23 cellular contexts compared by ENCODE assay signal in the genomic region with DNA sequence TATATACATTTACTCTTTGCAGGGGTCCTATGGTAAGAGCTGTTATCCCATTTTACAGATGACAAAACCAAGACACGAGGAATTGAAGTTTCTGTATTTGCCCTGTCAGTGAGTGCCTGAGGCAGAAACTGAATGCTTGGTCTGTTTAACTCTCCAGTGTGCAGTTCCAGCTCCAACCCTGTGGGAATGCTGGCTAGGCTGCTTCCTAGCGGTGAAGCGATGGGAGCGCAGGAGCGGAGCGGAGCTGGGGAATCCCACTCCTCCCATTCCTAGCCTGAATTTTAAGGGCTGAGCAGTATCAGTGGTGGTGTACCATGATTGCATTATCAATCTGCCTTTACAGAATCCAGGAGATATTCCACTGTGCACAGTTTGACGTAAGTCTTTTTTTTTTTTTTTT.
DNase-seq lines count a peak whose midpoint lies in the region; ATAC-seq and TF ChIP-seq lines count a peak whose summit lies in the region.
"Had no signal": no experiment of that assay in that cellular context is flagged by ENCODE, and none has a peak within 500 bp of the region (broad histone marks: within the 10 kb centered on the region; RNA-seq: fewer than 3 reads in every experiment).

No MANE protein-coding gene starts in this region.

- no CpG with 5 or more reads among the region's 7 CpGs for WGBS in H9 (ENCODE audit: extremely low coverage, insufficient read length, low lambda C conversion rate)
- 86 to 89% methylated on average over 6 to 7 of the region's 7 CpGs for WGBS in endodermal cell (ENCODE audit: insufficient coverage in 1 of 2, insufficient read length in 1 of 2), 2 experiments

- H4K91ac ChIP-seq in H9 (ENCODE audit: insufficient read length, low read depth, low read length): no peak overlapping the region

- no peaks in the 10 kb centered on the region for H3K23me2 ChIP-seq in H9 (ENCODE audit: insufficient read length, low read depth, low read length, poor library complexity, severe bottlenecking)

- H3K27ac ChIP-seq in H9 (ENCODE audit: insufficient read length, low read depth, low read length): no peak overlapping the region
- H3K27ac ChIP-seq in endodermal cell (ENCODE audit: low read depth, low read length): no peak overlapping the region
- H3K27ac ChIP-seq: HL-60, RWPE1 had no signal

- H2BK20ac ChIP-seq in H9 (ENCODE audit: low read depth, low read length, poor library complexity, severe bottlenecking): no peak overlapping the region

- no peak overlapping the region for H2BK5ac ChIP-seq in H9 (ENCODE audit: insufficient read length, low read length)

- H3K14ac ChIP-seq in H9 (ENCODE audit: insufficient read depth, low read length): no peak overlapping the region

- no peak overlapping the region for H3K4ac ChIP-seq in H9 (ENCODE audit: low read depth, low read length)

- H3K9me3 Mint-ChIP-seq in H9: no peaks in the 10 kb centered on the region
- no peaks in the 10 kb centered on the region for H3K9me3 Mint-ChIP-seq in endodermal cell
- H3K9me3 Mint-ChIP-seq in nephron progenitor cell: no peaks in the 10 kb centered on the region

- H3K4me3 Mint-ChIP-seq in H9 (no peak overlapping the region), endodermal cell (no peak overlapping the region), nephron progenitor cell (no peak overlapping the region)
- H3K4me3 Mint-ChIP-seq: CD14-positive monocyte, IgD-negative memory B cell had no signal

- H2BK120ac ChIP-seq in H9 (ENCODE audit: low read depth, low read length, poor library complexity, severe bottlenecking): no peak overlapping the region

- peak; percentile 71 for DNase-seq in ELF-1 (ENCODE audit: low read depth, low spot score)
- DNase-seq in H9: peak; percentile 69
- DNase-seq in endodermal cell: peak; percentile 76
- peak; percentile 14 for DNase-seq in nephron progenitor cell
- DNase-seq in activated CD4-positive, CD25-positive, alpha-beta regulatory T cell treated with anti-CD3 and anti-CD28 coated beads, Interleukin-2, amount 50 U/mL, for 72 hours: no peak
- no peak for DNase-seq in pons (ENCODE audit: low spot score)
- DNase-seq in H4 (ENCODE audit: low spot score): no peak
- DNase-seq: DND-41, GF-D8, Kasumi-1, MG63, NCI-H1092 treated with DMSO at 0.1 percent for 48 hours, NCI-H1694, NCI-H2081 treated with DMSO at 0.1 percent for 48 hours, NCI-H774, PC-3, SIG-M5, T-helper 1 cell had no signal

- H3K79me1 ChIP-seq in H9 (ENCODE audit: insufficient read depth, low read depth, low read length, poor library complexity, severe bottlenecking): no peaks in the 10 kb centered on the region

- H3K27me3 Mint-ChIP-seq in H9 (ENCODE audit: low read depth) (no peaks in the 10 kb centered on the region), endodermal cell (ENCODE audit: insufficient read depth) (no peaks in the 10 kb centered on the region), nephron progenitor cell (ENCODE audit: low read depth, poor library complexity) (no peaks in the 10 kb centered on the region)

- H3T11ph ChIP-seq in H9 (ENCODE audit: low read length): no peak overlapping the region

- H3K27ac Mint-ChIP-seq in H9 (peak overlapping the region in 1 of 3 experiments; percentile 29; a peak in 1 of 7 replicates), endodermal cell (no peak overlapping the region), nephron progenitor cell (no peak overlapping the region)
- H3K27ac Mint-ChIP-seq: CD14-positive monocyte had no signal

- H3K56ac ChIP-seq in H9 (ENCODE audit: insufficient read length, low read depth, low read length): no peak overlapping the region

- H3K36me3 Mint-ChIP-seq in H9 (ENCODE audit: insufficient read depth in 1 of 3, low read depth in 3 of 3) (no peaks in the 10 kb centered on the region), endodermal cell (ENCODE audit: low read depth) (no peaks in the 10 kb centered on the region), nephron progenitor cell (ENCODE audit: low read depth) (no peaks in the 10 kb centered on the region)
- H3K36me3 Mint-ChIP-seq: CD14-positive monocyte, IgD-negative memory B cell had no signal

- no peak for ATAC-seq in HG02852 (IDR thresholded peaks at IDR 0.05; ENCODE audit: unreplicated experiment)
- ATAC-seq: PC-3 had no signal

- H3K36me3 ChIP-seq in endodermal cell (ENCODE audit: control insufficient read depth, insufficient read depth, low read length): no peaks in the 10 kb centered on the region
- H3K36me3 ChIP-seq: MG63 had no signal

- H4K5ac ChIP-seq in H9 (ENCODE audit: insufficient read length, low read depth, low read length): no peak overlapping the region

- no peak overlapping the region for H3K18ac ChIP-seq in H9 (ENCODE audit: insufficient read length, low read depth, low read length)

- H4K20me1 ChIP-seq in H9 (ENCODE audit: control insufficient read depth, insufficient read depth, insufficient read length): no peaks in the 10 kb centered on the region

- no peaks in the 10 kb centered on the region for H3K4me1 Mint-ChIP-seq in H9
- H3K4me1 Mint-ChIP-seq in endodermal cell: peaks cover 7% of the 10 kb centered on the region
- H3K4me1 Mint-ChIP-seq in nephron progenitor cell: no peaks in the 10 kb centered on the region

- H3K4me1 ChIP-seq in H9 (ENCODE audit: insufficient read depth, low read length) (no peaks in the 10 kb centered on the region), endodermal cell (ENCODE audit: control insufficient read depth, insufficient read depth, low read length) (no peaks in the 10 kb centered on the region)

- H3K79me2 ChIP-seq in H9 (ENCODE audit: insufficient read depth, low read length): no peaks in the 10 kb centered on the region

- TF ChIP-seq CTCF in H9 (conservative IDR thresholded peaks at IDR 0.05) (peak; percentile 60), endodermal cell (conservative IDR thresholded peaks at IDR 0.05) (peak; percentile 59), nephron progenitor cell (IDR thresholded peaks at IDR 0.05) (no peak)

- no peaks in the 10 kb centered on the region for H3K27me3 ChIP-seq in H9 (ENCODE audit: insufficient read depth, low read length)
- H3K27me3 ChIP-seq in endodermal cell (ENCODE audit: control insufficient read depth, insufficient read depth, low read length, poor library complexity, severe bottlenecking): no peaks in the 10 kb centered on the region
- H3K27me3 ChIP-seq: MG63 had no signal

- H4K8ac ChIP-seq in H9 (replicated peaks; ENCODE audit: insufficient read length, low read depth, low read length): no peak overlapping the region

- no peak overlapping the region for H3K4me3 ChIP-seq in endodermal cell (ENCODE audit: low read length)
- H3K4me3 ChIP-seq: MG63 had no signal

- no peak overlapping the region for H2BK15ac ChIP-seq in H9 (ENCODE audit: low read depth, low read length)

- H3K9ac ChIP-seq in H9 (ENCODE audit: extremely low read depth, insufficient read length, low read length): no peak overlapping the region
- no peak overlapping the region for H3K9ac ChIP-seq in endodermal cell (ENCODE audit: extremely low read depth, low read length, poor library complexity, severe bottlenecking)

- H3K9me3 ChIP-seq in H9 (ENCODE audit: control insufficient read depth, low read depth, low read length) (no peaks in the 10 kb centered on the region), endodermal cell (ENCODE audit: control insufficient read depth, low read length) (no peaks in the 10 kb centered on the region)
- H3K9me3 ChIP-seq: MG63 had no signal

- no peak overlapping the region for H2BK12ac ChIP-seq in H9 (ENCODE audit: insufficient read length, low read depth, low read length)

- no peak overlapping the region for H2AFZ ChIP-seq in H9 (ENCODE audit: low read length)

- H2AK5ac ChIP-seq in H9 (ENCODE audit: insufficient read length, low read length): no peak overlapping the region

- no peak overlapping the region for H3K23ac ChIP-seq in H9 (ENCODE audit: insufficient read length, low read depth, low read length)

- H3K4me2 ChIP-seq in H9 (ENCODE audit: insufficient read depth, insufficient read length, low read length): no peak overlapping the region

Comparison
In these comparisons a context has a peak if more than half of its experiments do, and no peak if none do; other contexts are left out.
1. DNase-seq: peak in ELF-1 (single experiment), H9 (single experiment), endodermal cell (single experiment) and nephron progenitor cell (single experiment); none in activated CD4-positive, CD25-positive, alpha-beta regulatory T cell treated with anti-CD3 and anti-CD28 coated beads, Interleukin-2, amount 50 U/mL, for 72 hours (single experiment), pons (single experiment) and H4 (single experiment).